In genomic region chr20:14830466-14830865, GRCh38 we compare ENCODE assay signal across 1 cellular context.
TF ChIP-seq lines count a peak whose summit lies in the region.

No MANE protein-coding gene starts in this region.

TF ChIP-seq in HepG2, 621 proteins besides CTCF, POLR2A, EP300 and RAD21 (continued from another document):
- no peak for TF ChIP-seq ZBTB44 (CRISPR knock-in tag; IDR thresholded peaks at IDR 0.05)
- TF ChIP-seq ZNF773 (CRISPR knock-in tag; IDR thresholded peaks at IDR 0.05; ENCODE audit: borderline replicate concordance) = no peak
- no peak for TF ChIP-seq IRF9 (CRISPR knock-in tag; IDR thresholded peaks at IDR 0.05; ENCODE audit: borderline replicate concordance)
- no peak for TF ChIP-seq FOXA3 (CRISPR knock-in tag; IDR thresholded peaks at IDR 0.05)
- TF ChIP-seq ARID2 (CRISPR knock-in tag; IDR thresholded peaks at IDR 0.05; ENCODE audit: borderline replicate concordance) = no peak
- no peak for TF ChIP-seq ZXDC (CRISPR knock-in tag; IDR thresholded peaks at IDR 0.05)
- TF ChIP-seq KAT2B (IDR thresholded peaks at IDR 0.05; ENCODE audit: borderline replicate concordance, low read depth, low read length) = peak; percentile 87
